In genomic region chr12:6230321-6231110, GRCh38 we compare ENCODE assay signal across 8 cellular contexts. TPM values are rescaled to one million over a fixed set of nuclear protein-coding genes. Genes with fewer than 3 reads are reported as not detected.
DNase-seq lines count a peak whose midpoint lies in the region; ATAC-seq and TF ChIP-seq lines count a peak whose summit lies in the region.

No MANE protein-coding gene starts in this region.

- H3K9me2 ChIP-seq in PC-3 (replicated peaks; ENCODE audit: low read length): no peaks in the 10 kb centered on the region

- no peak for TF ChIP-seq CTCF in PC-3 (conservative IDR thresholded peaks at IDR 0.05; ENCODE audit: low read depth, low read length)
- TF ChIP-seq CTCF in psoas muscle (IDR thresholded peaks at IDR 0.05): no peak
- TF ChIP-seq CTCF in upper lobe of right lung (IDR thresholded peaks at IDR 0.05): no peak

- peak overlapping the region; percentile 82 for H3K4me2 ChIP-seq in PC-3 (ENCODE audit: low read length)

- H3K27me3 ChIP-seq in ACC112 (ENCODE audit: insufficient read depth, low read length): no peaks in the 10 kb centered on the region
- H3K27me3 ChIP-seq in PC-3 (ENCODE audit: low read length): no peaks in the 10 kb centered on the region
- no peaks in the 10 kb centered on the region for H3K27me3 ChIP-seq in psoas muscle (ENCODE audit: insufficient read depth in 3 of 3, low read length in 2 of 3)
- H3K27me3 ChIP-seq in upper lobe of right lung: no peaks in the 10 kb centered on the region

- H3K4me3 ChIP-seq in ACC112 (ENCODE audit: low read depth, low read length): peak overlapping the region; percentile 35; the same call in 1 of the 2 replicates
- H3K4me3 ChIP-seq in PC-3 (ENCODE audit: low read length): peak overlapping the region; percentile 52; the same call in 1 of the 2 replicates
- peak overlapping the region; percentile 28 for H3K4me3 ChIP-seq in psoas muscle
- H3K4me3 ChIP-seq in upper lobe of right lung: no peak overlapping the region

- no peaks in the 10 kb centered on the region for H3K36me3 Mint-ChIP-seq in activated T-helper 2 cell treated with anti-CD3 and anti-CD28 coated beads, Interferon-gamma antibody, Interleukin-2, Interleukin-4, amounts not matched to agents 10 μg/mL and 5 μg/mL and 100 μg/mL, durations not matched to agents 14 hours and 24 hours and 36 hours (ENCODE audit: low read depth)

- no TSS peak for BruUV-seq in PC-3 (replicated peaks; lab: Mats Ljungman, UMichigan)

- ATAC-seq in GM21786 (IDR thresholded peaks at IDR 0.05; ENCODE audit: unreplicated experiment) (peak; percentile 89), PC-3 (no peak; the same call in 1 of the 2 replicates), psoas muscle (peak; percentile 28 to 53 (median 42)), upper lobe of right lung (peak; percentile 71), GM19328 (IDR thresholded peaks at IDR 0.05; ENCODE audit: unreplicated experiment) (no peak)

- peak overlapping the region; percentile 96 for H2AFZ ChIP-seq in ACC112 (ENCODE audit: low read length, unreplicated experiment)
- no peak overlapping the region for H2AFZ ChIP-seq in PC-3 (ENCODE audit: low read length)

- CTCF ChIA-PET in PC-3 (lab: Charles Lee): interaction anchor here (1.0 to 1.2 kb wide), 4 partner anchors 30 to 50 kb away, joined by 3 to 15 read pairs (median 4); no protein-coding TSS in a partner anchor

- intact Hi-C loops in PC-3 (cut with micrococcal nuclease) (no loop called here), psoas muscle (cut with DNase I) (loop anchor here (5.0 kb wide), 2 partner anchors 33 to 47 kb away; no protein-coding TSS in a partner anchor), upper lobe of right lung (cut with DNase I) (no loop called here)
- intact Hi-C loops in activated T-helper 2 cell treated with anti-CD3 and anti-CD28 coated beads, Interferon-gamma antibody, Interleukin-2, Interleukin-4, amounts not matched to agents 10 μg/mL and 5 μg/mL and 100 μg/mL, durations not matched to agents 14 hours and 24 hours and 36 hours (cut with micrococcal nuclease): loop anchor here (1.0 to 5.0 kb wide), 2 partner anchors 31 to 37 kb away; no protein-coding TSS in a partner anchor

- H3K4me1 ChIP-seq in ACC112 (ENCODE audit: control insufficient read depth, insufficient read depth, low read length, unreplicated experiment) (peaks cover 46% of the 10 kb centered on the region), PC-3 (ENCODE audit: insufficient read depth, low read length) (peaks cover 65% of the 10 kb centered on the region), psoas muscle (peaks cover 79% of the 10 kb centered on the region), upper lobe of right lung (peaks cover 67% of the 10 kb centered on the region)

- H3K27ac ChIP-seq in ACC112 (ENCODE audit: low read depth, low read length) (peak overlapping the region; percentile 77), PC-3 (ENCODE audit: low read length) (peak overlapping the region; percentile 99), psoas muscle (peak overlapping the region; percentile 84), upper lobe of right lung (peak overlapping the region; percentile 82)

- peaks cover 22% of the 10 kb centered on the region for H3K4me1 Mint-ChIP-seq in activated T-helper 2 cell treated with anti-CD3 and anti-CD28 coated beads, Interferon-gamma antibody, Interleukin-2, Interleukin-4, amounts not matched to agents 10 μg/mL and 5 μg/mL and 100 μg/mL, durations not matched to agents 14 hours and 24 hours and 36 hours (ENCODE audit: low read depth)

- peak overlapping the region; percentile 27 for H3K4me3 Mint-ChIP-seq in activated T-helper 2 cell treated with anti-CD3 and anti-CD28 coated beads, Interferon-gamma antibody, Interleukin-2, Interleukin-4, amounts not matched to agents 10 μg/mL and 5 μg/mL and 100 μg/mL, durations not matched to agents 14 hours and 24 hours and 36 hours (ENCODE audit: low read depth)

- POLR2A ChIA-PET in PC-3 (lab: Charles Lee; ENCODE audit: unreplicated experiment): interaction anchor here (1.2 to 1.9 kb wide), 3 partner anchors 30 to 49 kb away, joined by 3 to 7 read pairs (median 3); partner anchors contain the start of gene CD9

- H3K36me3 ChIP-seq in ACC112 (ENCODE audit: insufficient read depth, low read length) (no peaks in the 10 kb centered on the region), PC-3 (ENCODE audit: low read depth, low read length) (peaks cover 30% of the 10 kb centered on the region), psoas muscle (ENCODE audit: insufficient read depth in 1 of 2, low read depth in 1 of 2) (no peaks in the 10 kb centered on the region), upper lobe of right lung (peaks cover 56% of the 10 kb centered on the region)

- peak; percentile 47 for DNase-seq in PC-3
- peak; percentile 72 for DNase-seq in activated T-helper 2 cell treated with anti-CD3 and anti-CD28 coated beads, Interferon-gamma antibody, Interleukin-2, Interleukin-4, amounts not matched to agents 10 μg/mL and 5 μg/mL and 100 μg/mL, durations not matched to agents 14 hours and 24 hours and 36 hours (ENCODE audit: low spot score)
- DNase-seq in foreskin melanocyte: peak; percentile 98
- DNase-seq in psoas muscle: peak; percentile 54 to 77
- peak; percentile 78 for DNase-seq in upper lobe of right lung

- H3K9ac ChIP-seq in PC-3 (ENCODE audit: low read length): peak overlapping the region; percentile 86

- H3K79me2 ChIP-seq in ACC112 (ENCODE audit: control insufficient read depth, insufficient read depth, low read length, unreplicated experiment) (no peaks in the 10 kb centered on the region), PC-3 (ENCODE audit: low read length) (peaks cover 43% of the 10 kb centered on the region)

- H3K9me3 Mint-ChIP-seq in activated T-helper 2 cell treated with anti-CD3 and anti-CD28 coated beads, Interferon-gamma antibody, Interleukin-2, Interleukin-4, amounts not matched to agents 10 μg/mL and 5 μg/mL and 100 μg/mL, durations not matched to agents 14 hours and 24 hours and 36 hours: no peaks in the 10 kb centered on the region

- H3F3A ChIP-seq in PC-3 (ENCODE audit: low read length, unreplicated experiment): peaks cover 9% of the 10 kb centered on the region

- H3K9me3 ChIP-seq in PC-3 (ENCODE audit: low read length) (no peaks in the 10 kb centered on the region), psoas muscle (no peaks in the 10 kb centered on the region), upper lobe of right lung (no peaks in the 10 kb centered on the region)

- no peaks in the 10 kb centered on the region for H4K20me1 ChIP-seq in PC-3 (ENCODE audit: low read length)

- 26 to 35% (median 26%) methylated on average over 16 of the region's 16 CpGs for WGBS in psoas muscle, 3 donors

- no peaks in the 10 kb centered on the region for H3K27me3 Mint-ChIP-seq in activated T-helper 2 cell treated with anti-CD3 and anti-CD28 coated beads, Interferon-gamma antibody, Interleukin-2, Interleukin-4, amounts not matched to agents 10 μg/mL and 5 μg/mL and 100 μg/mL, durations not matched to agents 14 hours and 24 hours and 36 hours (ENCODE audit: low read depth)

- peak overlapping the region; percentile 86 for H3K27ac Mint-ChIP-seq in activated T-helper 2 cell treated with anti-CD3 and anti-CD28 coated beads, Interferon-gamma antibody, Interleukin-2, Interleukin-4, amounts not matched to agents 10 μg/mL and 5 μg/mL and 100 μg/mL, durations not matched to agents 14 hours and 24 hours and 36 hours

RNA-seq across cellular contexts. Expression of gene CD9, which starts 30.3 kb away (rescaled TPM):
- total RNA-seq in PC-3 (2014; rRNA removed) (153 and 174 TPM in 2 replicates), psoas muscle (10 to 100 TPM; 23.0 to 40.2 (median 30.6) TPM), upper lobe of right lung (445 TPM)
- total RNA-seq in activated T-helper 2 cell treated with anti-CD3 and anti-CD28 coated beads, Interferon-gamma antibody, Interleukin-2, Interleukin-4, amounts not matched to agents 10 μg/mL and 5 μg/mL and 100 μg/mL, durations not matched to agents 14 hours and 24 hours and 36 hours: 24.8 and 26.4 TPM in 2 replicates
- 10 to 100 TPM; 26.1 to 90.9 (median 45.4) TPM for polyA plus RNA-seq in psoas muscle

Comparison
In these comparisons a context has a peak if more than half of its experiments do, and no peak if none do; other contexts are left out.
1. ATAC-seq: peak in GM21786 (single experiment), psoas muscle (4 of 4) and upper lobe of right lung (single experiment); none in PC-3 (single experiment) and GM19328 (single experiment).
2. DNase-seq: peak in every context shown above with its lines; median percentile 98 in foreskin melanocyte; 78 in upper lobe of right lung; 72 in activated T-helper 2 cell treated with anti-CD3 and anti-CD28 coated beads, Interferon-gamma antibody, Interleukin-2, Interleukin-4, amounts not matched to agents 10 μg/mL and 5 μg/mL and 100 μg/mL, durations not matched to agents 14 hours and 24 hours and 36 hours; 66 in psoas muscle; 47 in PC-3.
3. intact Hi-C loops: an anchor here in activated T-helper 2 cell treated with anti-CD3 and anti-CD28 coated beads, Interferon-gamma antibody, Interleukin-2, Interleukin-4, amounts not matched to agents 10 μg/mL and 5 μg/mL and 100 μg/mL, durations not matched to agents 14 hours and 24 hours and 36 hours (1.0 to 5.0 kb wide) and psoas muscle (5.0 kb wide); none called in PC-3 and upper lobe of right lung.
4. Peak in every context shown above with its lines, with median percentiles within 50 percentile points of each other: H3K27ac ChIP-seq.